15 cellular contexts compared by ENCODE assay signal in genomic region chr12:117936722-117937484, GRCh38. TPM values are rescaled to one million over a fixed set of nuclear protein-coding genes. Genes with fewer than 3 reads are reported as not detected.
DNase-seq lines count a peak whose midpoint lies in the region; ATAC-seq and TF ChIP-seq lines count a peak whose summit lies in the region.
"Had no signal": no experiment of that assay in that cellular context is flagged by ENCODE, and none has a peak within 500 bp of the region (broad histone marks: within the 10 kb centered on the region; RNA-seq: fewer than 3 reads in every experiment).

No MANE protein-coding gene starts in this region.

- H3K4me2 ChIP-seq in BLaER1: peak overlapping the region; percentile 39; the same call in 1 of the 2 replicates

- no peaks in the 10 kb centered on the region for H4K20me1 ChIP-seq in BLaER1

- H3K36me3 ChIP-seq in BLaER1 (no peaks in the 10 kb centered on the region), colonic mucosa (no peaks in the 10 kb centered on the region), mucosa of descending colon (ENCODE audit: low read depth) (no peaks in the 10 kb centered on the region)

- H3K27me3 ChIP-seq in BLaER1 (no peaks in the 10 kb centered on the region), colonic mucosa (no peaks in the 10 kb centered on the region)

- intact Hi-C loops in colonic mucosa (cut with DNase I): no loop called here
- intact Hi-C loops in mucosa of descending colon (cut with DNase I, micrococcal nuclease): no loop called here
- intact Hi-C loops in posterior vena cava (cut with DNase I): no loop called here

- H3K4me3 ChIP-seq in BLaER1 (no peak overlapping the region), colonic mucosa (no peak overlapping the region), mucosa of descending colon (no peak overlapping the region)

- DNase-seq in colonic mucosa: peak; percentile 29
- DNase-seq in mucosa of descending colon: peak in 2 of 3 donors; percentile 11 to 30
- peak; percentile 48 for DNase-seq in posterior vena cava (ENCODE audit: low spot score)
- no peak for DNase-seq in stimulated activated CD4-positive, alpha-beta T cell treated with anti-CD3 and anti-CD28 coated beads, Interleukin-15, amount 100 ng/mL, for 24 hours
- DNase-seq in NCI-H1048 (lab: John Stamatoyannopoulos, UW): no peak
- DNase-seq: 8988T; Caco-2; CD4-positive, alpha-beta T cell; GOT3; H7 had no signal

- H3K27ac ChIP-seq in BLaER1 (0 out of 2 replicates have a peak overlapping the region, but pooled peaks have one; percentile 26), colonic mucosa (no peak overlapping the region)
- H3K27ac ChIP-seq: C4-2B had no signal

- H3K9ac ChIP-seq in BLaER1 (peak overlapping the region; percentile 15; the same call in 1 of the 2 replicates), colonic mucosa (ENCODE audit: low read depth in 2 of 2, low read length in 2 of 2) (peak overlapping the region in 1 of 2 donors; percentile 34)

- ATAC-seq in mucosa of descending colon (peak; percentile 79), HG02870 (IDR thresholded peaks at IDR 0.05; ENCODE audit: unreplicated experiment) (no peak)
- ATAC-seq: HepG2 had no signal

- no peak for TF ChIP-seq CTCF in colonic mucosa (IDR thresholded peaks at IDR 0.05)
- no peak for TF ChIP-seq CTCF in mucosa of descending colon (IDR thresholded peaks at IDR 0.05)

- peaks cover 22% of the 10 kb centered on the region for H3K4me1 ChIP-seq in BLaER1
- peaks cover 6% of the 10 kb centered on the region for H3K4me1 ChIP-seq in colonic mucosa
- no peaks in the 10 kb centered on the region for H3K4me1 ChIP-seq in mucosa of descending colon (ENCODE audit: low read depth)
- H3K4me1 ChIP-seq: Caco-2 had no signal

- H3K9me3 ChIP-seq in BLaER1 (peaks cover 9% of the 10 kb centered on the region), colonic mucosa (no peaks in the 10 kb centered on the region), mucosa of descending colon (no peaks in the 10 kb centered on the region)
- H3K9me3 ChIP-seq: Caco-2 had no signal

RNA-seq across cellular contexts. Expression of gene KSR2, which starts 31.9 kb away (rescaled TPM):
- 1 to 10 TPM; 1.2 to 1.3 TPM for total RNA-seq in colonic mucosa
- total RNA-seq in mucosa of descending colon: 1 to 10 TPM; 1.4 to 2.8 (median 2.5) TPM
- total RNA-seq in posterior vena cava: under 1 TPM in 1 of 2 donors, not detected in 1; 0.05 TPM
- total RNA-seq: B cell had no signal

Comparison
In these comparisons a context has a peak if more than half of its experiments do, and no peak if none do; other contexts are left out.
1. DNase-seq: peak in colonic mucosa (single experiment), mucosa of descending colon (2 of 3) and posterior vena cava (single experiment); none in stimulated activated CD4-positive, alpha-beta T cell treated with anti-CD3 and anti-CD28 coated beads, Interleukin-15, amount 100 ng/mL, for 24 hours (single experiment) and NCI-H1048 (single experiment).